ENCODE assay signal across 10 cellular contexts in the genomic region with DNA sequence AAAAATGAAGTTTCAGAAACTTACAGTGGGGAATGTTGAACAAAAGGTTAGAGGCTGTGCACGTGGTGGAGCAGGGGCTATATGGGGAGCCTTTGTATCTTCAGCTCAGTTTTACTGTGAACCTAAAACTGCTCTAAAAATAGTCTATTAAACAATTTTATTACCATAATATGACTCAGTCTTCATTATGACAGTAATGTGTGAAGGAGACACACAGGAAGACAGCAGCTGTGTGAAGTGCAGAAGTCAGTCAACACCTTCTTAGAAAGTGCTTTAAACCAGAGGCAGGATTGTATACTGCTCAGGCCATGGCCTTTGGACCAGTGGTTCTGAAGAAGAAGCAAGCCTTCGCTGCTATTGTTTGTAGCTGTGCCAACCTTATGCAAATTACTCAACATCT.
DNase-seq lines count a peak whose midpoint lies in the region; ATAC-seq and TF ChIP-seq lines count a peak whose summit lies in the region.
"Had no signal": no experiment of that assay in that cellular context is flagged by ENCODE, and none has a peak within 500 bp of the region (broad histone marks: within the 10 kb centered on the region; RNA-seq: fewer than 3 reads in every experiment).

No MANE protein-coding gene starts in this region.

- H3K27ac ChIP-seq in mesenchymal stem cell (ENCODE audit: low read length, poor library complexity, severe bottlenecking), result no peak overlapping the region
- H3K27ac ChIP-seq in Karpas-422 (ENCODE audit: low read length), result no peak overlapping the region

- TF ChIP-seq CTCF in Loucy (conservative IDR thresholded peaks at IDR 0.05; ENCODE audit: low read length) (no peak), nephron progenitor cell (IDR thresholded peaks at IDR 0.05) (no peak)

- H3K18ac ChIP-seq in mesenchymal stem cell (ENCODE audit: low read depth in 1 of 2, low read length in 2 of 2), result peak overlapping the region in 1 of 2 experiments; percentile 13

- H3K36me3 ChIP-seq in Loucy (ENCODE audit: insufficient read depth, low read length) (peaks cover 15% of the 10 kb centered on the region; the same call in 1 of the 2 replicates), mesenchymal stem cell (ENCODE audit: control insufficient read depth in 1 of 2, insufficient read depth in 2 of 2, low read depth in 1 of 2, low read length in 2 of 2) (peaks cover 0 to 19% of the 10 kb centered on the region in 2 experiments), Karpas-422 (ENCODE audit: insufficient read depth, low read length) (no peaks in the 10 kb centered on the region)

- H3K4ac ChIP-seq in mesenchymal stem cell (ENCODE audit: low read depth in 1 of 2, low read length in 2 of 2), result no peak overlapping the region

- peaks cover 47% of the 10 kb centered on the region for H3K36me3 Mint-ChIP-seq in nephron progenitor cell (ENCODE audit: low read depth)

- H3K27me3 Mint-ChIP-seq in nephron progenitor cell (ENCODE audit: low read depth, poor library complexity), result peaks cover 2% of the 10 kb centered on the region

- no peak overlapping the region for H2BK120ac ChIP-seq in mesenchymal stem cell (ENCODE audit: low read depth, low read length)

- no peak overlapping the region for H3K23ac ChIP-seq in mesenchymal stem cell (ENCODE audit: low read length in 2 of 2)

- H3K27ac Mint-ChIP-seq in nephron progenitor cell, result no peak overlapping the region

- DNase-seq in mesenchymal stem cell (peak; percentile 28), iPS-NIHi7 (ENCODE audit: extremely low spot score) (no peak), Karpas-422 (no peak), middle frontal gyrus (ENCODE audit: extremely low spot score, low spot score) (no peak), nephron progenitor cell (no peak)
- DNase-seq: activated gamma-delta T cell treated with Interleukin-2 at 50 U/mL for 16 hours, NCI-H2029 had no signal

- no peak overlapping the region for H3K14ac ChIP-seq in mesenchymal stem cell (ENCODE audit: low read length in 2 of 2)

- no peaks in the 10 kb centered on the region for H3K9me3 ChIP-seq in Loucy (ENCODE audit: insufficient read depth, low read depth, low read length)
- no peaks in the 10 kb centered on the region for H3K9me3 ChIP-seq in mesenchymal stem cell (ENCODE audit: control insufficient read depth, low read length)
- H3K9me3 ChIP-seq in Karpas-422 (ENCODE audit: low read length), result no peaks in the 10 kb centered on the region

- H3K27me3 ChIP-seq in Loucy (ENCODE audit: insufficient read depth, low read length, poor library complexity, severe bottlenecking), result no peaks in the 10 kb centered on the region
- H3K27me3 ChIP-seq in mesenchymal stem cell (ENCODE audit: control insufficient read depth in 1 of 2, insufficient read depth in 1 of 2, low read length in 2 of 2), result no peaks in the 10 kb centered on the region
- no peaks in the 10 kb centered on the region for H3K27me3 ChIP-seq in Karpas-422 (ENCODE audit: low read length)

- H4K91ac ChIP-seq in mesenchymal stem cell (ENCODE audit: low read length), result no peak overlapping the region

- 100% methylated on average over 1 of the region's 2 CpGs for WGBS in mesenchymal stem cell

- peak overlapping the region; percentile 23 for H3K4me3 ChIP-seq in Loucy (ENCODE audit: low read length, poor library complexity, severe bottlenecking)
- H3K4me3 ChIP-seq in mesenchymal stem cell (ENCODE audit: insufficient read depth in 1 of 2, low read depth in 1 of 2, low read length in 2 of 2), result no peak overlapping the region
- no peak overlapping the region for H3K4me3 ChIP-seq in Karpas-422 (ENCODE audit: low read length)

- no peak overlapping the region for H2AK5ac ChIP-seq in mesenchymal stem cell (ENCODE audit: low read length, severe bottlenecking)

- no peak overlapping the region for H2BK12ac ChIP-seq in mesenchymal stem cell (ENCODE audit: low read length in 2 of 2)

- H3K79me1 ChIP-seq in mesenchymal stem cell (replicated peaks; ENCODE audit: low read length, poor library complexity, severe bottlenecking), result peaks cover 28% of the 10 kb centered on the region

- ATAC-seq in GM18519 (IDR thresholded peaks at IDR 0.05; ENCODE audit: low FRiP score, unreplicated experiment) (peak; percentile 82), GM21786 (IDR thresholded peaks at IDR 0.05; ENCODE audit: unreplicated experiment) (peak; percentile 79)

- H3F3A ChIP-seq in Loucy (ENCODE audit: low read depth), result no peaks in the 10 kb centered on the region

- peaks cover 14% of the 10 kb centered on the region for H3K79me2 ChIP-seq in Loucy (ENCODE audit: insufficient read depth, low read length)
- no peaks in the 10 kb centered on the region for H3K79me2 ChIP-seq in Karpas-422 (ENCODE audit: low read length)

- no peak overlapping the region for H3K4me3 Mint-ChIP-seq in nephron progenitor cell

- no peak overlapping the region for H2BK15ac ChIP-seq in mesenchymal stem cell (ENCODE audit: low read depth, poor library complexity, severe bottlenecking)

- no peak overlapping the region for H4K8ac ChIP-seq in mesenchymal stem cell (ENCODE audit: low read length)

- no peak overlapping the region for H2BK5ac ChIP-seq in mesenchymal stem cell (ENCODE audit: low read depth, low read length, poor library complexity, severe bottlenecking)

- peak overlapping the region; percentile 62 for H3K4me2 ChIP-seq in Loucy (ENCODE audit: low read depth, low read length, poor library complexity, severe bottlenecking)
- H3K4me2 ChIP-seq in mesenchymal stem cell (ENCODE audit: low read length, poor library complexity, severe bottlenecking), result no peak overlapping the region
- no peak overlapping the region for H3K4me2 ChIP-seq in Karpas-422 (ENCODE audit: low read depth, low read length, poor library complexity, severe bottlenecking)

- H4K20me1 ChIP-seq in Loucy (ENCODE audit: insufficient read depth, low read length, poor library complexity, severe bottlenecking) (no peaks in the 10 kb centered on the region), Karpas-422 (ENCODE audit: insufficient read depth, low read depth, low read length) (no peaks in the 10 kb centered on the region)

- H3K4me1 ChIP-seq in Loucy (ENCODE audit: insufficient read depth, low read length, poor library complexity, severe bottlenecking) (peaks cover 26% of the 10 kb centered on the region), mesenchymal stem cell (ENCODE audit: control insufficient read depth, insufficient read depth, low read depth, low read length) (peaks cover 9% of the 10 kb centered on the region), Karpas-422 (ENCODE audit: low read length) (no peaks in the 10 kb centered on the region)

- H3K9me3 Mint-ChIP-seq in nephron progenitor cell, result no peaks in the 10 kb centered on the region

- H3K9ac ChIP-seq in Loucy (ENCODE audit: low read depth, low read length, poor library complexity, severe bottlenecking) (peak overlapping the region; percentile 56), mesenchymal stem cell (ENCODE audit: low read length) (peak overlapping the region; percentile 37), Karpas-422 (ENCODE audit: low read length) (no peak overlapping the region)

- peaks cover 8% of the 10 kb centered on the region for H3K4me1 Mint-ChIP-seq in nephron progenitor cell

- H3K9me2 ChIP-seq in Loucy (replicated peaks; ENCODE audit: low read depth, low read length) (no peaks in the 10 kb centered on the region), Karpas-422 (replicated peaks; ENCODE audit: insufficient read depth, low read length) (no peaks in the 10 kb centered on the region)

- H2AFZ ChIP-seq in Loucy (ENCODE audit: low read length) (peak overlapping the region; percentile 38; the same call in 1 of the 2 replicates), mesenchymal stem cell (ENCODE audit: low read depth, low read length) (no peak overlapping the region), Karpas-422 (ENCODE audit: low read length) (no peak overlapping the region)
